ENCODE assay signal across 1 cellular context in the genomic region with DNA sequence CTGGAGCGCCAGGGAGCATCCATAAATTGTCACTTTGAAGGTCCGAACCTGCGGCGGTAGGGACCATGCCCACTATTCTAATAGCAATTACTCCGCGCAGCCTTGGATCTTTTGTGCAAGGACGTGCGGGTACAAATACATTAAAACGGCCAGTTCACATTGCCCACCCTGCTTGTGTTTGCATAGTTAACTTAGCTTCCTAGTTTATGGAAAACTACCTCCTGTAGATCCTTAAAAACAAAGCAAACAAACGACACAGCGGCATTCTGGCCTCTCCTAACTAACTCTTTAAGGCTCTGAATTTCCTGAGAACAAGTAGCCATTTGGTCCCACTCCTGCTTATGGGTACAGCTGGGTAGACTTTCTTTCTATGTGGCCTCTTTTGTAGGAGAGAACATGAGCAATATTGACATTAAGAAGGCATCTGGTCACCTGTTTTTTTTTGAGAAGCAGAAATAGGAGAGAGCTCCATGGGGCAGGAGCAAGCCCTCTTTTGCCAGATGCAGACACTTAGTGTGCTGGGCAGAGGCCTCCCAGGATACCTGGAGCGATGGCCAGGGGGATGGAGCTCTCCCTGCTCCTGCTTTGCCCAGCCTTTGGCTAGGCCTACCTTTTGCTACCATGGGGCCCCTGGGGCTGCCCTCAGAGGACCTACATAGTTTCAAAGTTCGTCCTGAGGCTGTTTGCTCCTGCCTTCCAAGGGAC.
TF ChIP-seq lines count a peak whose summit lies in the region.

No MANE protein-coding gene starts in this region.

TF ChIP-seq in WTC11, 78 proteins besides CTCF, POLR2A, EP300 and RAD21 (continued from another document):
- TF ChIP-seq, protein P1, sequence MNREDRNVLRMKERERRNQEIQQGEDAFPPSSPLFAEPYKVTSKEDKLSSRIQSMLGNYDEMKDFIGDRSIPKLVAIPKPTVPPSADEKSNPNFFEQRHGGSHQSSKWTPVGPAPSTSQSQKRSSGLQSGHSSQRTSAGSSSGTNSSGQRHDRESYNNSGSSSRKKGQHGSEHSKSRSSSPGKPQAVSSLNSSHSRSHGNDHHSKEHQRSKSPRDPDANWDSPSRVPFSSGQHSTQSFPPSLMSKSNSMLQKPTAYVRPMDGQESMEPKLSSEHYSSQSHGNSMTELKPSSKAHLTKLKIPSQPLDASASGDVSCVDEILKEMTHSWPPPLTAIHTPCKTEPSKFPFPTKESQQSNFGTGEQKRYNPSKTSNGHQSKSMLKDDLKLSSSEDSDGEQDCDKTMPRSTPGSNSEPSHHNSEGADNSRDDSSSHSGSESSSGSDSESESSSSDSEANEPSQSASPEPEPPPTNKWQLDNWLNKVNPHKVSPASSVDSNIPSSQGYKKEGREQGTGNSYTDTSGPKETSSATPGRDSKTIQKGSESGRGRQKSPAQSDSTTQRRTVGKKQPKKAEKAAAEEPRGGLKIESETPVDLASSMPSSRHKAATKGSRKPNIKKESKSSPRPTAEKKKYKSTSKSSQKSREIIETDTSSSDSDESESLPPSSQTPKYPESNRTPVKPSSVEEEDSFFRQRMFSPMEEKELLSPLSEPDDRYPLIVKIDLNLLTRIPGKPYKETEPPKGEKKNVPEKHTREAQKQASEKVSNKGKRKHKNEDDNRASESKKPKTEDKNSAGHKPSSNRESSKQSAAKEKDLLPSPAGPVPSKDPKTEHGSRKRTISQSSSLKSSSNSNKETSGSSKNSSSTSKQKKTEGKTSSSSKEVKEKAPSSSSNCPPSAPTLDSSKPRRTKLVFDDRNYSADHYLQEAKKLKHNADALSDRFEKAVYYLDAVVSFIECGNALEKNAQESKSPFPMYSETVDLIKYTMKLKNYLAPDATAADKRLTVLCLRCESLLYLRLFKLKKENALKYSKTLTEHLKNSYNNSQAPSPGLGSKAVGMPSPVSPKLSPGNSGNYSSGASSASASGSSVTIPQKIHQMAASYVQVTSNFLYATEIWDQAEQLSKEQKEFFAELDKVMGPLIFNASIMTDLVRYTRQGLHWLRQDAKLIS (CRISPR knock-in tag; IDR thresholded peaks at IDR 0.05; ENCODE audit: borderline replicate concordance) = no peak
- TF ChIP-seq, protein P2, sequence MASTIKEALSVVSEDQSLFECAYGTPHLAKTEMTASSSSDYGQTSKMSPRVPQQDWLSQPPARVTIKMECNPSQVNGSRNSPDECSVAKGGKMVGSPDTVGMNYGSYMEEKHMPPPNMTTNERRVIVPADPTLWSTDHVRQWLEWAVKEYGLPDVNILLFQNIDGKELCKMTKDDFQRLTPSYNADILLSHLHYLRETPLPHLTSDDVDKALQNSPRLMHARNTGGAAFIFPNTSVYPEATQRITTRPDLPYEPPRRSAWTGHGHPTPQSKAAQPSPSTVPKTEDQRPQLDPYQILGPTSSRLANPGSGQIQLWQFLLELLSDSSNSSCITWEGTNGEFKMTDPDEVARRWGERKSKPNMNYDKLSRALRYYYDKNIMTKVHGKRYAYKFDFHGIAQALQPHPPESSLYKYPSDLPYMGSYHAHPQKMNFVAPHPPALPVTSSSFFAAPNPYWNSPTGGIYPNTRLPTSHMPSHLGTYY (CRISPR knock-in tag; IDR thresholded peaks at IDR 0.05) = no peak
- TF ChIP-seq FOXJ3 (CRISPR knock-in tag; IDR thresholded peaks at IDR 0.05; ENCODE audit: borderline replicate concordance) = no peak
